18 cellular contexts compared by ENCODE assay signal in genomic region chr4:183141997-183142396, GRCh38. TPM values are rescaled to one million over a fixed set of nuclear protein-coding genes. Genes with fewer than 3 reads are reported as not detected.
DNase-seq lines count a peak whose midpoint lies in the region; ATAC-seq, FAIRE-seq and TF ChIP-seq lines count a peak whose summit lies in the region.
"Had no signal": no experiment of that assay in that cellular context is flagged by ENCODE, and none has a peak within 500 bp of the region (broad histone marks: within the 10 kb centered on the region; RNA-seq: fewer than 3 reads in every experiment).

No MANE protein-coding gene starts in this region.

- H3K36me3 ChIP-seq in keratinocyte (ENCODE audit: control insufficient read depth in 2 of 2, extremely low read depth in 1 of 2, insufficient read depth in 2 of 2, low read length in 2 of 2) = peaks cover 0 to 1% of the 10 kb centered on the region in 2 experiments
- no peaks in the 10 kb centered on the region for H3K36me3 ChIP-seq in tibial artery
- H3K36me3 ChIP-seq: SJCRH30 had no signal

- dilution Hi-C loops in keratinocyte (cut with MboI; ENCODE audit: extremely low pct_ligation_motif_present, low sequenced_read_pairs) = no loop called here

- no peaks in the 10 kb centered on the region for H3K9me3 ChIP-seq in right cardiac atrium (ENCODE audit: control insufficient read depth, low read length)
- no peaks in the 10 kb centered on the region for H3K9me3 ChIP-seq in keratinocyte (ENCODE audit: control insufficient read depth, low read depth, low read length)
- no peaks in the 10 kb centered on the region for H3K9me3 ChIP-seq in tibial artery
- H3K9me3 ChIP-seq: SJCRH30 had no signal

- H3K4me3 ChIP-seq in right cardiac atrium (ENCODE audit: low read length) (no peak overlapping the region), keratinocyte (ENCODE audit: control insufficient read depth in 2 of 3, extremely low read depth in 1 of 3, insufficient read depth in 2 of 3, low read depth in 1 of 3, low read length in 3 of 3) (no peak overlapping the region), tibial artery (no peak overlapping the region)
- H3K4me3 ChIP-seq: SJCRH30 had no signal

- no peaks in the 10 kb centered on the region for H4K20me1 ChIP-seq in keratinocyte (ENCODE audit: control insufficient read depth, extremely low read depth, insufficient read depth, low read length)

- TF ChIP-seq CTCF in VCaP (conservative IDR thresholded peaks at IDR 0.05) (0 out of 2 replicates have a peak, but pooled peaks have one; percentile 23), keratinocyte (optimal IDR thresholded peaks at IDR 0.05 in 1 of 3, IDR thresholded peaks at IDR 0.05 in 1 of 3, conservative IDR thresholded peaks at IDR 0.05 in 1 of 3; ENCODE audit: extremely low read depth in 1 of 3, insufficient read depth in 2 of 3, low read length in 3 of 3) (no peak), tibial artery (IDR thresholded peaks at IDR 0.05) (no peak)

- H3K4me2 ChIP-seq in keratinocyte (ENCODE audit: control insufficient read depth, extremely low read depth, insufficient read depth, low read depth, low read length) = peak overlapping the region; percentile 43

- ATAC-seq in left ventricle myocardium superior (peak; percentile 30), right cardiac atrium (no peak), HG02763 (IDR thresholded peaks at IDR 0.05; ENCODE audit: unreplicated experiment) (no peak)
- ATAC-seq: activated T-helper 17 cell treated with anti-CD3 and anti-CD28 coated beads, Interleukin-2, amount 50 U/mL, for 72 hours; naive thymus-derived CD8-positive, alpha-beta T cell had no signal

- H3K4me1 ChIP-seq in right cardiac atrium (ENCODE audit: control insufficient read depth, insufficient read depth, low read length) (peaks cover 23% of the 10 kb centered on the region), keratinocyte (ENCODE audit: control insufficient read depth, extremely low read depth, insufficient read depth, low read length) (peaks cover 39% of the 10 kb centered on the region), tibial artery (peaks cover 0 to 43% (median 25%) of the 10 kb centered on the region in 4 donors)

- H3K27me3 ChIP-seq in right cardiac atrium (ENCODE audit: control insufficient read depth, insufficient read depth) = no peaks in the 10 kb centered on the region
- no peaks in the 10 kb centered on the region for H3K27me3 ChIP-seq in keratinocyte (ENCODE audit: control insufficient read depth, extremely low read depth, insufficient read depth, low read length)
- no peaks in the 10 kb centered on the region for H3K27me3 ChIP-seq in tibial artery
- H3K27me3 ChIP-seq: SJCRH30 had no signal

- H3K27ac ChIP-seq in right cardiac atrium (ENCODE audit: low read length) (no peak overlapping the region), VCaP (no peak overlapping the region), keratinocyte (ENCODE audit: control insufficient read depth, insufficient read depth, low read length) (peak overlapping the region; percentile 21), tibial artery (no peak overlapping the region)

- FAIRE-seq in keratinocyte (lab: Jason Lieb, UNC) = no peak
- FAIRE-seq: H1 had no signal

- no peak for DNase-seq in left ventricle myocardium superior
- DNase-seq in right cardiac atrium = no peak
- DNase-seq in keratinocyte (ENCODE audit: low read depth, low spot score) = no peak
- no peak for DNase-seq in occipital lobe (lab: John Stamatoyannopoulos, UW)
- no peak for DNase-seq in tibial artery
- DNase-seq in NCI-H1048 (lab: John Stamatoyannopoulos, UW) = no peak
- DNase-seq: activated naive CD8-positive, alpha-beta T cell treated with anti-CD3 and anti-CD28 coated beads, Interleukin-2, amount 10 ng/mL, durations not matched to agents 7 days and 5 days; caudate nucleus; immature natural killer cell; naive thymus-derived CD8-positive, alpha-beta T cell; NCI-H187; NCI-H510A; stimulated activated CD4-positive, alpha-beta T cell treated with anti-CD3 and anti-CD28 coated beads, Interleukin-12 subunit alpha, Interleukin-12 subunit beta, amount 100 ng/mL, for 4 hours had no signal

- no peak overlapping the region for H2AFZ ChIP-seq in keratinocyte (ENCODE audit: control insufficient read depth, low read length)

- peaks cover 60% of the 10 kb centered on the region for H3K79me2 ChIP-seq in keratinocyte (ENCODE audit: control insufficient read depth, insufficient read depth, low read length)

- intact Hi-C loops in left ventricle myocardium superior (cut with micrococcal nuclease) = no loop called here
- intact Hi-C loops in right cardiac atrium (cut with DNase I) = no loop called here
- intact Hi-C loops in tibial artery (cut with DNase I; ENCODE audit: low total_unique reads) = no loop called here

- H3K9ac ChIP-seq in keratinocyte (ENCODE audit: control insufficient read depth, extremely low read depth, insufficient read depth, low read length) = no peak overlapping the region

- WGBS in right cardiac atrium = 62% methylated on average over 1 of the region's 1 CpG

- H3K9me1 ChIP-seq in keratinocyte (ENCODE audit: control insufficient read depth, extremely low read depth, insufficient read depth, low read length) = no peaks in the 10 kb centered on the region

RNA-seq across cellular contexts. Expression of gene WWC2, which starts 42.9 kb away (rescaled TPM):
- total RNA-seq in left ventricle myocardium superior (38.0 TPM), right cardiac atrium (10 to 100 TPM; 30.6 to 39.2 (median 33.9) TPM), occipital lobe (15.1 TPM)
- polyA plus RNA-seq in right cardiac atrium (7.3 TPM), keratinocyte (10.6 to 15.4 TPM (median 15.1 TPM) in 3 replicates)
- 23.7 TPM for polyA plus RNA-seq in keratinocyte (2011; ENCODE audit: low read depth)
- polyA plus RNA-seq in keratinocyte (2011; cell fraction: cytosol; rRNA removed) = 8.4 and 13.0 TPM in 2 replicates
- polyA plus RNA-seq in keratinocyte (2011; cell fraction: nucleus; rRNA removed) = 23.6 and 28.4 TPM in 2 replicates
- 8.4 and 13.5 TPM in 2 replicates for polyA plus RNA-seq in keratinocyte (2012; ENCODE audit: low replicate concordance)
- 10.2 to 21.5 TPM (median 16.2 TPM) in 3 replicates for polyA minus RNA-seq in keratinocyte
- polyA minus RNA-seq in keratinocyte (2011; cell fraction: cytosol; rRNA and poly(A)+ RNA removed) = 16.5 TPM
- polyA minus RNA-seq in keratinocyte (2011; cell fraction: nucleus; rRNA and poly(A)+ RNA removed) = 16.9 and 52.3 TPM in 2 replicates
